1 cellular context compared by ENCODE assay signal in the genomic region with DNA sequence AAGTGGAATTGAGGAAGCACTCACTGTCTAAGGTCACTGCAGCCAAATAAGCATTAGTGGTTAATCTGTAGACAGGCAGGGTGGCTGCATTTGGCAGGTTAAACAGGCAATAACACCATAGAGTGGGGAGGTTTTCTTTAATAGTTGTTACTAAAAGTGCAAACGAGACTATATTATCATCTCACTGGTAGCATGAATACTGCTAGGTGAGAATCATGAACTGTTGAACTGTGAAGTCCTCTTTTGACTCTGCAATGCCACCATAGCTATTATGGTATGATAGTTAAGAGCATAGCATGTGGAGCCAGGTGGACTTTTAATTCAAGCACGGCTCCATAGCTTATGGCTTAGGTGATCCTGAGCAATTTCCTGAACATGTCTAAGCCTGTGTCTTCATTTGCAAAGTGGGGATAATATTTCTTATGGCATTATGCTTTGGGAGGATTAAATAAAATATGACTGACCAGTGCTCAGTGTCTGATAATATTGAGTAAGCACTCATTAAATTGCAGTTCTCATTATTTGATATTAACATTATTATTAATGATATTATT.
TF ChIP-seq lines count a peak whose summit lies in the region.

No MANE protein-coding gene starts in this region.

TF ChIP-seq in H1, 55 proteins besides CTCF, POLR2A, EP300 and RAD21 (continued from another document):
- TF ChIP-seq HDAC2 (IDR thresholded peaks at IDR 0.05; ENCODE audit: borderline replicate concordance in 1 of 2, low read depth in 2 of 2, low read length in 2 of 2) (no peak), NANOG (IDR thresholded peaks at IDR 0.05; ENCODE audit: insufficient read depth, low read depth, low read length, poor library complexity, severe bottlenecking) (no peak), RXRA (IDR thresholded peaks at IDR 0.05; ENCODE audit: insufficient read depth, low read depth, low read length) (no peak), GTF2F1 (IDR thresholded peaks at IDR 0.05; ENCODE audit: borderline replicate concordance, low read depth, low read length) (no peak), PHF8 (conservative IDR thresholded peaks at IDR 0.05; ENCODE audit: low read depth, low read length) (no peak), TEAD4 (IDR thresholded peaks at IDR 0.05; ENCODE audit: low read depth, low read length) (no peak)
- TF ChIP-seq, protein P1, sequence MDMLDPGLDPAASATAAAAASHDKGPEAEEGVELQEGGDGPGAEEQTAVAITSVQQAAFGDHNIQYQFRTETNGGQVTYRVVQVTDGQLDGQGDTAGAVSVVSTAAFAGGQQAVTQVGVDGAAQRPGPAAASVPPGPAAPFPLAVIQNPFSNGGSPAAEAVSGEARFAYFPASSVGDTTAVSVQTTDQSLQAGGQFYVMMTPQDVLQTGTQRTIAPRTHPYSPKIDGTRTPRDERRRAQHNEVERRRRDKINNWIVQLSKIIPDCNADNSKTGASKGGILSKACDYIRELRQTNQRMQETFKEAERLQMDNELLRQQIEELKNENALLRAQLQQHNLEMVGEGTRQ (IDR thresholded peaks at IDR 0.05; ENCODE audit: low read length) = no peak
- TF ChIP-seq, protein P2, sequence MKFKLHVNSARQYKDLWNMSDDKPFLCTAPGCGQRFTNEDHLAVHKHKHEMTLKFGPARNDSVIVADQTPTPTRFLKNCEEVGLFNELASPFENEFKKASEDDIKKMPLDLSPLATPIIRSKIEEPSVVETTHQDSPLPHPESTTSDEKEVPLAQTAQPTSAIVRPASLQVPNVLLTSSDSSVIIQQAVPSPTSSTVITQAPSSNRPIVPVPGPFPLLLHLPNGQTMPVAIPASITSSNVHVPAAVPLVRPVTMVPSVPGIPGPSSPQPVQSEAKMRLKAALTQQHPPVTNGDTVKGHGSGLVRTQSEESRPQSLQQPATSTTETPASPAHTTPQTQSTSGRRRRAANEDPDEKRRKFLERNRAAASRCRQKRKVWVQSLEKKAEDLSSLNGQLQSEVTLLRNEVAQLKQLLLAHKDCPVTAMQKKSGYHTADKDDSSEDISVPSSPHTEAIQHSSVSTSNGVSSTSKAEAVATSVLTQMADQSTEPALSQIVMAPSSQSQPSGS (IDR thresholded peaks at IDR 0.05; ENCODE audit: low read length) = no peak
